Comparison of ENCODE assay signal across 31 cellular contexts in the genomic region with DNA sequence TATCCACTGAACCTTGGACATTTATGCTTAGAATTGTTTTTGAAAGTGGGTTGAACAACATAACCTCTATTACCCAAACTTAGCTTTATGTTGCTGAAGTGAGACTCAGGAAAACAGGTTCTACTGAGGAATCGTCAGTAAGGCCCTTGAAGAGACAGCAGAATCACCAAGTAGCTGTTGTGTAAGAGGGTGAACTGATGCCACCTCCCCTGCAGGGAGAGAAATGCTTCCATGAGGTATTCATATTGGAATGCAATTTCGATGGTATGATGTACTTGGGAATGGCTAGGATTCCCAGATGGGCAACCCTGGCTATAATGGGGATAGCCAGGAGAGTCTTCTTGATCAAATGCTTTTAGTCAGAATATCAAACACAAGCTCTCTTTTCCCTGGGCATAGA. TPM values are rescaled to one million over a fixed set of nuclear protein-coding genes. Genes with fewer than 3 reads are reported as not detected.
A peak's percentile ranks its signal among the peaks of the same experiment; 100 is the strongest.
DNase-seq lines count a peak whose midpoint lies in the region; ATAC-seq and TF ChIP-seq lines count a peak whose summit lies in the region.
"Had no signal": no experiment of that assay in that cellular context is flagged by ENCODE, and none has a peak within 500 bp of the region (broad histone marks: within the 10 kb centered on the region; RNA-seq: fewer than 3 reads in every experiment).

No MANE protein-coding gene starts in this region.

- POLR2A ChIA-PET in MCF 10A (lab: Yijun Ruan, JAX): interaction anchor here (0.9 to 2.4 kb wide), 7 partner anchors 13 to 70 kb away, joined by 3 to 9 read pairs (median 5); a partner anchor contains a TSS
- POLR2A ChIA-PET in RWPE1 (lab: Yijun Ruan, JAX; ENCODE audit: low non-redundant PET): no interaction called here

- H3K9me3 ChIP-seq in breast epithelium: no peaks in the 10 kb centered on the region
- H3K9me3 ChIP-seq: BLaER1 treated with 17β-estradiol and CSF1 and Interleukin-3, amounts not matched to agents 10 nM and 100 nM; esophagus squamous epithelium; SJSA1; upper lobe of right lung had no signal

- H3K27me3 ChIP-seq in breast epithelium: no peaks in the 10 kb centered on the region
- H3K27me3 ChIP-seq: BLaER1 treated with 17β-estradiol and CSF1 and Interleukin-3, amounts not matched to agents 10 nM and 100 nM; esophagus squamous epithelium; SJSA1; upper lobe of right lung had no signal

- BruUV-seq in MCF 10A (replicated peaks; lab: Mats Ljungman, UMichigan): no TSS peak

- H3K27ac Mint-ChIP-seq in MCF 10A (ENCODE audit: low read depth, unreplicated experiment): no peak overlapping the region
- H3K27ac Mint-ChIP-seq: activated CD4-positive, alpha-beta T cell treated with anti-CD3 and anti-CD28 coated beads for 36 hours; activated naive CD8-positive, alpha-beta T cell treated with anti-CD3 and anti-CD28 coated beads, Interleukin-2, amount 50 U/mL, for 24 hours; activated T-cell treated with anti-CD3 and anti-CD28 coated beads, Interleukin-2, amount 50 U/mL, for 24 hours; endodermal cell; naive B cell had no signal

- H3K36me3 ChIP-seq in breast epithelium: no peaks in the 10 kb centered on the region
- H3K36me3 ChIP-seq: SJSA1, upper lobe of right lung had no signal

- H3K4me3 Mint-ChIP-seq in MCF 10A (ENCODE audit: unreplicated experiment): no peak overlapping the region
- H3K4me3 Mint-ChIP-seq: activated CD4-positive, alpha-beta T cell treated with anti-CD3 and anti-CD28 coated beads for 36 hours; activated naive CD8-positive, alpha-beta T cell treated with anti-CD3 and anti-CD28 coated beads, Interleukin-2, amount 50 U/mL, for 24 hours; activated T-cell treated with anti-CD3 and anti-CD28 coated beads, Interleukin-2, amount 50 U/mL, for 24 hours; endodermal cell; naive B cell had no signal

- DNase-seq in MCF 10A (ENCODE audit: unreplicated experiment): peak; percentile 34
- no peak for DNase-seq in breast epithelium (ENCODE audit: low spot score in 2 of 2)
- DNase-seq in RWPE1 (ENCODE audit: low spot score): peak; percentile 25
- DNase-seq in fibroblast of peridontal ligament (ENCODE audit: extremely low read depth): peak; percentile 58
- DNase-seq in DMS 273 treated with DMSO at 0.1 percent for 48 hours (lab: John Stamatoyannopoulos, UW): no peak
- DNase-seq in NCI-H1105 (lab: John Stamatoyannopoulos, UW): no peak
- DNase-seq: 8988T; activated CD4-positive, alpha-beta T cell treated with anti-CD3 and anti-CD28 coated beads for 36 hours; activated gamma-delta T cell treated with Interleukin-2 at 50 U/mL for 16 hours; activated naive CD8-positive, alpha-beta T cell treated with anti-CD3 and anti-CD28 coated beads, Interleukin-2, amount 50 U/mL, for 24 hours; activated T-cell treated with anti-CD3 and anti-CD28 coated beads, Interleukin-2, amount 50 U/mL, for 24 hours; COR-L47; DND-41; endodermal cell; esophagus squamous epithelium; glutamatergic neuron; left cardiac atrium; naive B cell; NCI-H1436 treated with DMSO at 0.1 percent for 48 hours; NCI-H524 treated with DMSO at 0.1 percent for 48 hours; NK-92 treated with Interleukin-12 subunit alpha and Interleukin-12 subunit beta, amount 100 ng/mL, for 24 hours; upper lobe of right lung had no signal

- peaks cover 18% of the 10 kb centered on the region for H3K36me3 Mint-ChIP-seq in MCF 10A (ENCODE audit: insufficient read depth, unreplicated experiment)
- H3K36me3 Mint-ChIP-seq: naive B cell had no signal

- TF ChIP-seq POLR2A in breast epithelium (IDR thresholded peaks at IDR 0.05): no peak

- H3K27me3 Mint-ChIP-seq in MCF 10A (ENCODE audit: insufficient read depth, unreplicated experiment): no peaks in the 10 kb centered on the region
- H3K27me3 Mint-ChIP-seq: activated CD4-positive, alpha-beta T cell treated with anti-CD3 and anti-CD28 coated beads for 36 hours; activated naive CD8-positive, alpha-beta T cell treated with anti-CD3 and anti-CD28 coated beads, Interleukin-2, amount 50 U/mL, for 24 hours; naive B cell had no signal

- CTCF ChIA-PET in MCF 10A (lab: Yijun Ruan, JAX): interaction anchor here (0.8 to 1.7 kb wide), 2 partner anchors 13 to 20 kb away, joined by 3 to 7 read pairs; no protein-coding TSS in a partner anchor
- CTCF ChIA-PET in RWPE1 (lab: Yijun Ruan, JAX): interaction anchor here (1.1 kb wide), 1 partner anchor 9 kb away, joined by 4 read pairs; no protein-coding TSS in a partner anchor

- no peaks in the 10 kb centered on the region for H3K4me1 ChIP-seq in breast epithelium
- H3K4me1 ChIP-seq: esophagus squamous epithelium, SJSA1, upper lobe of right lung had no signal

- no peak overlapping the region for H3K27ac ChIP-seq in breast epithelium
- H3K27ac ChIP-seq in RWPE1: no peak overlapping the region
- H3K27ac ChIP-seq: BLaER1 treated with 17β-estradiol and CSF1 and Interleukin-3, amounts not matched to agents 10 nM and 100 nM; coronary artery; esophagus squamous epithelium; PC-9; SJSA1; skin epidermis; upper lobe of right lung had no signal

- ATAC-seq in HG03354 (IDR thresholded peaks at IDR 0.05; ENCODE audit: poor library complexity, severe bottlenecking, unreplicated experiment): no peak
- no peak for ATAC-seq in HG02610 (IDR thresholded peaks at IDR 0.05; ENCODE audit: unreplicated experiment)
- ATAC-seq: activated CD4-positive, alpha-beta T cell treated with anti-CD3 and anti-CD28 coated beads for 36 hours; activated naive CD8-positive, alpha-beta T cell treated with anti-CD3 and anti-CD28 coated beads, Interleukin-2, amount 50 U/mL, for 24 hours; HCT116; left cardiac atrium; upper lobe of right lung had no signal

- intact Hi-C loops in MCF 10A (cut with micrococcal nuclease) (no loop called here), breast epithelium (cut with DNase I; ENCODE audit: low total_unique reads) (loop anchor here (5.0 kb wide), 1 partner anchor 789 kb away; no protein-coding TSS in a partner anchor)

- no peaks in the 10 kb centered on the region for H3K4me1 Mint-ChIP-seq in MCF 10A (ENCODE audit: insufficient read depth, unreplicated experiment)
- H3K4me1 Mint-ChIP-seq: activated naive CD8-positive, alpha-beta T cell treated with anti-CD3 and anti-CD28 coated beads, Interleukin-2, amount 50 U/mL, for 24 hours; endodermal cell; naive B cell had no signal

- no peaks in the 10 kb centered on the region for H3K9me3 Mint-ChIP-seq in MCF 10A (ENCODE audit: unreplicated experiment)
- H3K9me3 Mint-ChIP-seq: activated naive CD8-positive, alpha-beta T cell treated with anti-CD3 and anti-CD28 coated beads, Interleukin-2, amount 50 U/mL, for 24 hours; activated T-cell treated with anti-CD3 and anti-CD28 coated beads, Interleukin-2, amount 50 U/mL, for 24 hours; endodermal cell; naive B cell had no signal

- no peak for TF ChIP-seq CTCF in MCF 10A (IDR thresholded peaks at IDR 0.05; ENCODE audit: unreplicated experiment)
- TF ChIP-seq CTCF in breast epithelium (IDR thresholded peaks at IDR 0.05): no peak
- TF ChIP-seq CTCF in RWPE1 (conservative IDR thresholded peaks at IDR 0.05; ENCODE audit: low read depth): no peak

- H3K4me3 ChIP-seq in breast epithelium: no peak overlapping the region
- H3K4me3 ChIP-seq: BLaER1 treated with 17β-estradiol and CSF1 and Interleukin-3, amounts not matched to agents 10 nM and 100 nM; coronary artery; esophagus squamous epithelium; PC-9; SJSA1; skin epidermis; upper lobe of right lung had no signal

RNA-seq across cellular contexts. Expression of a gene that starts 4.1 kb away (rescaled TPM):
- not detected in 2 replicates for total RNA-seq in MCF 10A (2022)
- total RNA-seq in breast epithelium: 1 to 10 TPM in 1 of 3 donors, under 1 TPM in 2; under 0.01 to 4.0 (median 0.48) TPM
- total RNA-seq: activated CD4-positive, alpha-beta T cell treated with anti-CD3 and anti-CD28 coated beads for 36 hours; endodermal cell; PC-9; SJSA1; T-helper 1 cell treated with Interleukin-12 subunit alpha and Interleukin-12 subunit beta and Interleukin-4 antibody, amounts not matched to agents 30 ng/mL and 1 ng/mL, for 36 hours; upper lobe of right lung had no signal

RNA-seq across cellular contexts. Expression of a gene that starts 32.3 kb away (rescaled TPM):
- 17.6 and 30.6 TPM in 2 replicates for total RNA-seq in MCF 10A (2022)
- 10 to 100 TPM; 29.8 to 50.1 (median 41.7) TPM for total RNA-seq in breast epithelium

Comparison
In these comparisons a context has a peak if more than half of its experiments do, and no peak if none do; other contexts are left out.
1. DNase-seq: peak in MCF 10A (single experiment), RWPE1 (single experiment) and fibroblast of peridontal ligament (single experiment); none in breast epithelium (0 of 2), DMS 273 treated with DMSO at 0.1 percent for 48 hours (single experiment) and NCI-H1105 (single experiment).